Comparison of ENCODE assay signal across 27 cellular contexts in genomic region chr1:55695151-55695550, GRCh38.
DNase-seq lines count a peak whose midpoint lies in the region; ATAC-seq and TF ChIP-seq lines count a peak whose summit lies in the region.
"Had no signal": no experiment of that assay in that cellular context is flagged by ENCODE, and none has a peak within 500 bp of the region (broad histone marks: within the 10 kb centered on the region; RNA-seq: fewer than 3 reads in every experiment).

No MANE protein-coding gene starts in this region.

- no peaks in the 10 kb centered on the region for H4K20me1 ChIP-seq in hepatocyte (ENCODE audit: insufficient read depth, poor library complexity, severe bottlenecking)

- peak overlapping the region; percentile 77 for H3K9ac ChIP-seq in skeletal muscle satellite cell (ENCODE audit: low read depth, low read length)
- H3K9ac ChIP-seq: KMS-11 had no signal

- 91% methylated on average over 4 of the region's 4 CpGs for WGBS in hepatocyte (ENCODE audit: low lambda C conversion rate, missing lambda C conversion rate)

- ATAC-seq in SK-N-SH treated with all-trans-retinoic acid at 6 μM for 48 hours = peak; percentile 12; the same call in 2 of the 3 replicates
- no peak for ATAC-seq in GM19328 (IDR thresholded peaks at IDR 0.05; ENCODE audit: unreplicated experiment)
- ATAC-seq: A549; activated CD4-positive, alpha-beta T cell treated with anti-CD3 and anti-CD28 coated beads for 36 hours; activated CD8-positive, alpha-beta T cell treated with anti-CD3 and anti-CD28 coated beads, Interleukin-2, amount 10 ng/mL, durations not matched to agents 7 days and 5 days; CD8-positive, alpha-beta T cell; naive thymus-derived CD8-positive, alpha-beta T cell had no signal

- H3K27ac ChIP-seq in hepatocyte = peak overlapping the region; percentile 61
- H3K27ac ChIP-seq: A549, KMS-11, testis had no signal

- no peak overlapping the region for H3K4me2 ChIP-seq in hepatocyte
- H3K4me2 ChIP-seq in skeletal muscle satellite cell (ENCODE audit: low read length) = no peak overlapping the region
- H3K4me2 ChIP-seq: A549, KMS-11 had no signal

- H3K9me3 ChIP-seq in hepatocyte (ENCODE audit: low read depth) = no peaks in the 10 kb centered on the region
- no peaks in the 10 kb centered on the region for H3K9me3 ChIP-seq in skeletal muscle satellite cell (replicated peaks; ENCODE audit: low read length)
- H3K9me3 ChIP-seq: A549, BE2C, left ventricle myocardium inferior, testis had no signal

- H3K4me1 ChIP-seq in hepatocyte (ENCODE audit: insufficient read depth) (peaks cover 17% of the 10 kb centered on the region), skeletal muscle satellite cell (ENCODE audit: control insufficient read depth, insufficient read depth, low read length) (peaks cover 44% of the 10 kb centered on the region)
- H3K4me1 ChIP-seq: A549, BE2C had no signal

- H3K4me3 ChIP-seq in hepatocyte = no peak overlapping the region
- H3K4me3 ChIP-seq in skeletal muscle satellite cell (ENCODE audit: low read length) = no peak overlapping the region
- H3K4me3 ChIP-seq: A549, left ventricle myocardium inferior, testis had no signal

- H3K79me2 ChIP-seq in hepatocyte = no peaks in the 10 kb centered on the region

- no peaks in the 10 kb centered on the region for H3K27me3 ChIP-seq in hepatocyte
- H3K27me3 ChIP-seq in skeletal muscle satellite cell (ENCODE audit: control insufficient read depth, insufficient read depth, low read length) = no peaks in the 10 kb centered on the region
- H3K27me3 ChIP-seq: BE2C, testis had no signal

- H3K36me3 ChIP-seq in hepatocyte (replicated peaks; ENCODE audit: insufficient read depth, low read depth) (no peaks in the 10 kb centered on the region), skeletal muscle satellite cell (ENCODE audit: insufficient read depth, low read length) (no peaks in the 10 kb centered on the region)
- H3K36me3 ChIP-seq: BE2C, left ventricle myocardium inferior had no signal

- TF ChIP-seq CTCF in hepatocyte (IDR thresholded peaks at IDR 0.05; ENCODE audit: poor library complexity) = no peak

- peak; percentile 49 for DNase-seq in EH (ENCODE audit: low read depth)
- DNase-seq in hepatocyte (ENCODE audit: low spot score) = no peak
- DNase-seq in activated CD4-positive, alpha-beta T cell treated with anti-CD3 and anti-CD28 coated beads for 1 hour = no peak
- DNase-seq in AG20443 (ENCODE audit: low spot score) = no peak
- no peak for DNase-seq in NAMALWA (ENCODE audit: low spot score)
- DNase-seq: activated CD4-positive, alpha-beta T cell treated with anti-CD3 and anti-CD28 coated beads for 36 hours; activated CD8-positive, alpha-beta T cell treated with anti-CD3 and anti-CD28 coated beads, Interleukin-2, amount 10 ng/mL, durations not matched to agents 7 days and 5 days; activated naive CD4-positive, alpha-beta T cell treated with anti-CD3 and anti-CD28 coated beads, Interleukin-2, amount 10 ng/mL, durations not matched to agents 7 days and 5 days; BE2C; CD8-positive, alpha-beta T cell; glutamatergic neuron; H9; left ventricle myocardium inferior; MM.1S; naive thymus-derived CD8-positive, alpha-beta T cell; NCI-H1930; NCI-H526; NK-92 treated with Interleukin-12 subunit alpha and Interleukin-12 subunit beta, amount 100 ng/mL, for 24 hours; nucleus accumbens; SHP77; stimulated activated naive CD4-positive, alpha-beta T cell treated with Interleukin-2 at 50 U/mL for 16 hours; testis had no signal

- no peak overlapping the region for H2AFZ ChIP-seq in hepatocyte

- no peaks in the 10 kb centered on the region for H3K9me2 ChIP-seq in hepatocyte (replicated peaks; ENCODE audit: insufficient read depth)

TF ChIP-seq in SK-N-SH treated with all-trans-retinoic acid at 6 μM for 48 hours, 23 proteins besides CTCF, POLR2A, EP300 and RAD21:
- TF ChIP-seq GLIS3 (CRISPR knock-in tag; IDR thresholded peaks at IDR 0.05) = no peak
- TF ChIP-seq BACH2 (CRISPR knock-in tag; IDR thresholded peaks at IDR 0.05; ENCODE audit: borderline replicate concordance) = no peak
- no peak for TF ChIP-seq SNAI2 (CRISPR knock-in tag; IDR thresholded peaks at IDR 0.05)
- TF ChIP-seq ZNF8 (CRISPR knock-in tag; IDR thresholded peaks at IDR 0.05) = no peak
- no peak for TF ChIP-seq PATZ1 (CRISPR knock-in tag; IDR thresholded peaks at IDR 0.05; ENCODE audit: borderline replicate concordance)
- TF ChIP-seq TSHZ2 (CRISPR knock-in tag; IDR thresholded peaks at IDR 0.05) = no peak
- no peak for TF ChIP-seq ISL1 (CRISPR knock-in tag; IDR thresholded peaks at IDR 0.05)
- TF ChIP-seq OSR1 (CRISPR knock-in tag; IDR thresholded peaks at IDR 0.05) = no peak
- no peak for TF ChIP-seq TCF4 (CRISPR knock-in tag; IDR thresholded peaks at IDR 0.05; ENCODE audit: borderline replicate concordance)
- TF ChIP-seq CSDC2 (CRISPR knock-in tag; IDR thresholded peaks at IDR 0.05) = no peak
- no peak for TF ChIP-seq ARNTL (CRISPR knock-in tag; IDR thresholded peaks at IDR 0.05; ENCODE audit: borderline replicate concordance, low read depth)
- no peak for TF ChIP-seq POU6F1 (CRISPR knock-in tag; IDR thresholded peaks at IDR 0.05; ENCODE audit: borderline replicate concordance, low read depth)
- TF ChIP-seq ZNF70 (CRISPR knock-in tag; IDR thresholded peaks at IDR 0.05) = no peak
- no peak for TF ChIP-seq RARB (CRISPR knock-in tag; IDR thresholded peaks at IDR 0.05)
- no peak for TF ChIP-seq PPARA (CRISPR knock-in tag; IDR thresholded peaks at IDR 0.05; ENCODE audit: borderline replicate concordance)
- no peak for TF ChIP-seq CREB5 (CRISPR knock-in tag; IDR thresholded peaks at IDR 0.05; ENCODE audit: low read depth)
- TF ChIP-seq ZC3H10 (CRISPR knock-in tag; IDR thresholded peaks at IDR 0.05) = no peak
